ENCODE assay signal across 10 cellular contexts in the genomic region with DNA sequence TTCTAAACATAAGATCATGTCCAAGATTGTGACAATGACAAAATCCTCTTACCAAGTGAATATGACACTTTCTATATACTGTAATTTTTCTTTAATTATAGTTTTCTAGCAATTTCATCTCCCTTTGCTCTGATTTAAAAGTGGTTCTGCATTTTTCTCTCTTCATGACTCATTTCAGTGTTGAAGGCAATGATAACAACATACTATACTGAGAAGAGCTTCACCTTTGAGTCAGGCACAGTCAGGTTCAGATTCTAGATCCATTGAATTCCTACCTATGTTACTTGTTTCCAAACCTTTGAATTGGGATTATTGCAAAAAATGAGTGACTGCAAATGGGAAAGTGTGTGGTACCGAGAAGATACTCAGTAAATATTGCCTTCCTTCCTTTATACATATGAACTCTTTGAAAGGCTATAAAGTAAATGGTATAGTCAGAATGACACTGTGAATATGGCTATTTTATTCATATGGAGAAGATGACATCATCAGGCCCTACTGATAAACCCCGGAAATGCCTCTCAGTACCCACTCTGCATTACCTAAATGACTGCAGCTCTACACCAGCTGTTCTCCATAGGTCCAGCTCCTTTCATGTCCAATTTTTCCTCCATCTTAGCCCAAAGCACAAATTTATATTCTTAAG.
DNase-seq lines count a peak whose midpoint lies in the region; ATAC-seq and TF ChIP-seq lines count a peak whose summit lies in the region.
"Had no signal": no experiment of that assay in that cellular context is flagged by ENCODE, and none has a peak within 500 bp of the region (broad histone marks: within the 10 kb centered on the region; RNA-seq: fewer than 3 reads in every experiment).

No MANE protein-coding gene starts in this region.

- no peak for TF ChIP-seq CTCF in fibroblast of pulmonary artery (IDR thresholded peaks at IDR 0.05; ENCODE audit: low read length, missing control alignments)

- peak; percentile 56 for DNase-seq in NOMO-1 treated with DMSO at 0.1 percent for 48 hours (lab: John Stamatoyannopoulos, UW; ENCODE audit: unreplicated experiment)
- DNase-seq in NOMO-1 treated with dmso at 0.1 percent for 144 hours (lab: John Stamatoyannopoulos, UW; ENCODE audit: unreplicated experiment), result no peak
- peak; percentile 24 for DNase-seq in fibroblast of pulmonary artery (ENCODE audit: low read depth)
- no peak for DNase-seq in SW 1271 (lab: John Stamatoyannopoulos, UW)
- no peak for DNase-seq in activated effector memory CD4-positive, alpha-beta T cell treated with anti-CD3 and anti-CD28 coated beads, Interleukin-2, amount 50 U/mL, for 16 hours
- no peak for DNase-seq in foreskin melanocyte
- DNase-seq: naive B cell, NCI-H526 had no signal

- ATAC-seq in GM21528 (IDR thresholded peaks at IDR 0.05; ENCODE audit: low FRiP score, unreplicated experiment) (peak; percentile 69), HG03354 (IDR thresholded peaks at IDR 0.05; ENCODE audit: poor library complexity, severe bottlenecking, unreplicated experiment) (peak; percentile 90)

- no peak overlapping the region for H3K4me3 ChIP-seq in fibroblast of pulmonary artery (replicated peaks; ENCODE audit: low read depth, low read length)

Comparison
In these comparisons a context has a peak if more than half of its experiments do, and no peak if none do; other contexts are left out.
1. DNase-seq: peak in NOMO-1 treated with DMSO at 0.1 percent for 48 hours (single experiment) and fibroblast of pulmonary artery (single experiment); none in NOMO-1 treated with dmso at 0.1 percent for 144 hours (single experiment), SW 1271 (0 of 2), activated effector memory CD4-positive, alpha-beta T cell treated with anti-CD3 and anti-CD28 coated beads, Interleukin-2, amount 50 U/mL, for 16 hours (single experiment) and foreskin melanocyte (single experiment).